ENCODE assay signal across 1 cellular context in genomic region chr16:50467943-50468748, GRCh38.
TF ChIP-seq lines count a peak whose summit lies in the region.

No MANE protein-coding gene starts in this region.

TF ChIP-seq in HepG2, 621 proteins besides CTCF, POLR2A, EP300 and RAD21 (continued from another document and continues in another):
- TF ChIP-seq ZBTB40 (IDR thresholded peaks at IDR 0.05) (no peak), ZBTB40 (CRISPR knock-in tag; IDR thresholded peaks at IDR 0.05) (peak; percentile 70), SIN3B (IDR thresholded peaks at IDR 0.05; ENCODE audit: low read length) (no peak), ZNF124 (CRISPR knock-in tag; IDR thresholded peaks at IDR 0.05) (0 out of 2 replicates have a peak, but pooled peaks have one; percentile 17), ZBTB38 (CRISPR knock-in tag; IDR thresholded peaks at IDR 0.05) (0 out of 2 replicates have a peak, but pooled peaks have one; percentile 15), ZBTB2 (CRISPR knock-in tag; IDR thresholded peaks at IDR 0.05; ENCODE audit: low read depth) (peak; percentile 94), SRSF4 (IDR thresholded peaks at IDR 0.05; ENCODE audit: low read depth, low read length, poor library complexity, severe bottlenecking) (no peak), ZNF33A (CRISPR knock-in tag; IDR thresholded peaks at IDR 0.05; ENCODE audit: borderline replicate concordance) (no peak), PHF20 (CRISPR knock-in tag; IDR thresholded peaks at IDR 0.05) (no peak; the same call in 1 of the 2 replicates), ZNF7 (CRISPR knock-in tag; IDR thresholded peaks at IDR 0.05) (no peak), REXO4 (CRISPR knock-in tag; IDR thresholded peaks at IDR 0.05; ENCODE audit: borderline replicate concordance) (no peak), TFE3 (CRISPR knock-in tag; IDR thresholded peaks at IDR 0.05) (peak; percentile 56; the same call in 1 of the 2 replicates), MZF1 (CRISPR knock-in tag; IDR thresholded peaks at IDR 0.05; ENCODE audit: borderline replicate concordance) (peak; percentile 80; the same call in 1 of the 2 replicates), ZNF337 (CRISPR knock-in tag; IDR thresholded peaks at IDR 0.05; ENCODE audit: borderline replicate concordance, low read depth) (0 out of 2 replicates have a peak, but pooled peaks have one; percentile 72), ZNF296 (CRISPR knock-in tag; conservative IDR thresholded peaks at IDR 0.05) (no peak), TFDP2 (CRISPR knock-in tag; IDR thresholded peaks at IDR 0.05) (peak; percentile 71), RFXAP (CRISPR knock-in tag; IDR thresholded peaks at IDR 0.05; ENCODE audit: borderline replicate concordance) (peak; percentile 49; the same call in 1 of the 2 replicates), RBM39 (IDR thresholded peaks at IDR 0.05; ENCODE audit: low read depth, low read length, poor library complexity, severe bottlenecking) (no peak), TFDP1 (CRISPR knock-in tag; IDR thresholded peaks at IDR 0.05; ENCODE audit: borderline replicate concordance) (peak; percentile 71; the same call in 1 of the 2 replicates), ZNF549 (CRISPR knock-in tag; IDR thresholded peaks at IDR 0.05) (no peak), ZNF333 (CRISPR knock-in tag; IDR thresholded peaks at IDR 0.05; ENCODE audit: borderline replicate concordance) (peak; percentile 73; the same call in 1 of the 2 replicates), FOXP4 (CRISPR knock-in tag; IDR thresholded peaks at IDR 0.05) (peak; percentile 70), HMG20B (CRISPR knock-in tag; conservative IDR thresholded peaks at IDR 0.05) (peak; percentile 63), TP53 (CRISPR knock-in tag; conservative IDR thresholded peaks at IDR 0.05) (no peak), HNRNPL (IDR thresholded peaks at IDR 0.05; ENCODE audit: low read depth, low read length) (peak; percentile 98), CSRNP2 (CRISPR knock-in tag; conservative IDR thresholded peaks at IDR 0.05; ENCODE audit: low read depth) (0 out of 2 replicates have a peak, but pooled peaks have one; percentile 16), MBNL3 (CRISPR knock-in tag; conservative IDR thresholded peaks at IDR 0.05) (no peak), ZNF33B (CRISPR knock-in tag; IDR thresholded peaks at IDR 0.05) (no peak), NFKBIZ (CRISPR knock-in tag; IDR thresholded peaks at IDR 0.05) (peak; percentile 65), ZMYM4 (CRISPR knock-in tag; IDR thresholded peaks at IDR 0.05) (0 out of 2 replicates have a peak, but pooled peaks have one; percentile 60), CREB1 (IDR thresholded peaks at IDR 0.05) (no peak), CREB1 (CRISPR knock-in tag; IDR thresholded peaks at IDR 0.05) (no peak), ZNF672 (CRISPR knock-in tag; IDR thresholded peaks at IDR 0.05) (peak; percentile 72; the same call in 1 of the 2 replicates), HMGXB3 (CRISPR knock-in tag; IDR thresholded peaks at IDR 0.05; ENCODE audit: borderline replicate concordance) (no peak), SOX5 (CRISPR knock-in tag; IDR thresholded peaks at IDR 0.05; ENCODE audit: borderline replicate concordance) (peak; percentile 72), ZSCAN12 (CRISPR knock-in tag; IDR thresholded peaks at IDR 0.05) (peak; percentile 62), ZNF562 (CRISPR knock-in tag; IDR thresholded peaks at IDR 0.05; ENCODE audit: borderline replicate concordance) (no peak)
